ENCODE assay signal across 8 cellular contexts in genomic region chr17:7445011-7445927, GRCh38. TPM values are rescaled to one million over a fixed set of nuclear protein-coding genes. Genes with fewer than 3 reads are reported as not detected.
DNase-seq lines count a peak whose midpoint lies in the region; ATAC-seq and TF ChIP-seq lines count a peak whose summit lies in the region.

TSS of gene CHRNB1 (plus strand) at chr17:7445061. CDS start at chr17:7445128, 67 bp downstream.

- peak; percentile 78 to 81 for ATAC-seq in gastrocnemius medialis

- TF ChIP-seq POLR2A in gastrocnemius medialis (IDR thresholded peaks at IDR 0.05): peak; percentile 75 to 87

- DNase-seq in A172 (ENCODE audit: low spot score): no peak
- DNase-seq in GM19238 (ENCODE audit: insufficient read length, low spot score): peak; percentile 44
- DNase-seq in SJCRH30: peak; percentile 79 to 88
- peak; percentile 43 to 45 for DNase-seq in cardiac fibroblast (ENCODE audit: low read depth in 2 of 2)
- DNase-seq in iPS-NIHi11 (ENCODE audit: low spot score): peak; percentile 91
- peak; percentile 78 to 91 for DNase-seq in gastrocnemius medialis
- DNase-seq in NCI-H2081 (lab: John Stamatoyannopoulos, UW): no peak
- no peak for DNase-seq in DMS153 treated with DMSO at 0.1 percent for 48 hours (lab: John Stamatoyannopoulos, UW; ENCODE audit: unreplicated experiment)

- intact Hi-C loops in gastrocnemius medialis (cut with DNase I; ENCODE audit: low total_unique reads): loop anchor here (2.0 kb wide), 2 partner anchors 32 to 116 kb away; partner anchors contain the start of gene SENP3

- H3K36me3 ChIP-seq in SJCRH30: peaks cover 2% of the 10 kb centered on the region
- H3K36me3 ChIP-seq in gastrocnemius medialis: peaks cover 0 to 22% of the 10 kb centered on the region in 2 donors

- TF ChIP-seq CTCF in cardiac fibroblast (IDR thresholded peaks at IDR 0.05; ENCODE audit: low read depth, low read length): no peak
- peak in 3 of 5 experiments; percentile 18 to 34 (median 34) for TF ChIP-seq CTCF in gastrocnemius medialis (IDR thresholded peaks at IDR 0.05 in 4 of 5, conservative IDR thresholded peaks at IDR 0.05 in 1 of 5)

- no peaks in the 10 kb centered on the region for H3K9me3 ChIP-seq in SJCRH30 (replicated peaks)
- H3K9me3 ChIP-seq in gastrocnemius medialis: no peaks in the 10 kb centered on the region

- in situ Hi-C loops in gastrocnemius medialis (cut with MboI; ENCODE audit: low sequenced_read_pairs in 4 of 4): loop anchor here in 1 of 4 donors (25.0 kb wide), 1 partner anchor 117 kb away; the partner anchor contains the start of genes SENP3 and TNFSF13

- peak within 1 kb of the TSS; percentile 97 for H3K4me3 ChIP-seq in SJCRH30
- H3K4me3 ChIP-seq in cardiac fibroblast (replicated peaks in 1 of 2; ENCODE audit: low read depth in 2 of 2, low read length in 2 of 2): peak within 1 kb of the TSS; percentile 32 to 36
- peak within 1 kb of the TSS; percentile 69 to 87 (median 77) for H3K4me3 ChIP-seq in gastrocnemius medialis

- H3K27ac ChIP-seq in SJCRH30 (peak within 1 kb of the TSS; percentile 100), gastrocnemius medialis (peak within 1 kb of the TSS; percentile 94 to 100 (median 98))

- H3K27me3 ChIP-seq in SJCRH30 (no peaks in the 10 kb centered on the region), gastrocnemius medialis (no peaks in the 10 kb centered on the region)

- peaks cover 19% of the 10 kb centered on the region for H3K4me1 ChIP-seq in SJCRH30
- H3K4me1 ChIP-seq in gastrocnemius medialis: peaks cover 19 to 40% of the 10 kb centered on the region in 2 donors

RNA-seq across cellular contexts. Expression of gene CHRNB1, which starts in this region (rescaled TPM):
- 14.1 and 20.2 TPM in 2 replicates for total RNA-seq in A172 (2014; rRNA removed; shearing (Covaris generic))
- total RNA-seq in SJCRH30 (2014; rRNA removed; shearing (Covaris generic)): 33.3 and 36.9 TPM in 2 replicates
- 100 to 1,000 TPM in 2 of 4 donors, 10 to 100 TPM in 2; 82.3 to 202 (median 101) TPM for total RNA-seq in gastrocnemius medialis

Comparison
In these comparisons a context has a peak if more than half of its experiments do, and no peak if none do; other contexts are left out.
1. DNase-seq: peak in GM19238 (single experiment), SJCRH30 (2 of 2), cardiac fibroblast (2 of 2), iPS-NIHi11 (single experiment) and gastrocnemius medialis (2 of 2); none in A172 (single experiment), NCI-H2081 (0 of 2) and DMS153 treated with DMSO at 0.1 percent for 48 hours (single experiment).
2. H3K4me3 ChIP-seq: peak in every context shown above with its lines; median percentile 97 in SJCRH30; 77 in gastrocnemius medialis; 34 in cardiac fibroblast.